1 cellular context compared by ENCODE assay signal in the genomic region with DNA sequence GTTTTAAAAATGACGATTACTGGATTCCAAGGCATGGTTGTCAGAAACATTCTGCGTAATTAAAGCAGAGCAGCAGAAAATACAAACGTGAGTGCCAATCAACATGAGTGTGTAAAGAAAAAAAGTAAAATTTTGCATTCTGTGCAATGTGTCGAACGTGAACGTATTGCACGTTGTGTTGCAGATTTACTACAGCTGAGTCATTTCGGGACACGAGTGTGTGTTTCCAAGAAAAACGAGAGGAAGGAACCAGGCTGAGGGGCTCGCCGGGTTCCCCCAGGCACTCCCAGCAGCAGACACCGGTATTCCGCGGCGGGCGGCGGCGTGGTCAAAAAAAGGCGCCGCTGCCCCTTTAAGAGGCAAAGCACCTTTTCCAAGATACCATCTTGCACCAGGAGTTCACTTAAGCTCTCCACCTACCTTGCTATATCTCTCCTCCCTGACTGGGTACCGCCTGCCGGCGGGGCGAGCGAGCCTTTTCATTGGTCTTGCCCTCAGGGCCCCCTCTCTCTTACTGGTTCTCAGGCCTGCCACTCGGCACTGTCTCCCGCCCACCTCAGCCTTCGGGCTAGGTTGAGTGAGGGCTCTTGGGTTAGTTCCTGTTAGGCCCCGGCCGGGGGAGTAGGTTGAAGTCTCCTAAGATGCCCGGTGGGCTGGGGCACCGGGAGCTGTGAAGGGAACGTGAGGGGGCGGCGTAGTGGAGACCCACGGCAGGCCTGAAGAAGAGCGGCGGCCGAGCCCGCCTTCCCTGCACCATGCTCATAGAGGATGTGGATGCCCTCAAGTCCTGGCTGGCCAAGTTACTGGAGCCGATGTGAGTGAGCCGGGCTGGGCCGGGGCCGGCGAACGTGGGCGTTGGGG.
TF ChIP-seq lines count a peak whose summit lies in the region.

A gene with protein sequence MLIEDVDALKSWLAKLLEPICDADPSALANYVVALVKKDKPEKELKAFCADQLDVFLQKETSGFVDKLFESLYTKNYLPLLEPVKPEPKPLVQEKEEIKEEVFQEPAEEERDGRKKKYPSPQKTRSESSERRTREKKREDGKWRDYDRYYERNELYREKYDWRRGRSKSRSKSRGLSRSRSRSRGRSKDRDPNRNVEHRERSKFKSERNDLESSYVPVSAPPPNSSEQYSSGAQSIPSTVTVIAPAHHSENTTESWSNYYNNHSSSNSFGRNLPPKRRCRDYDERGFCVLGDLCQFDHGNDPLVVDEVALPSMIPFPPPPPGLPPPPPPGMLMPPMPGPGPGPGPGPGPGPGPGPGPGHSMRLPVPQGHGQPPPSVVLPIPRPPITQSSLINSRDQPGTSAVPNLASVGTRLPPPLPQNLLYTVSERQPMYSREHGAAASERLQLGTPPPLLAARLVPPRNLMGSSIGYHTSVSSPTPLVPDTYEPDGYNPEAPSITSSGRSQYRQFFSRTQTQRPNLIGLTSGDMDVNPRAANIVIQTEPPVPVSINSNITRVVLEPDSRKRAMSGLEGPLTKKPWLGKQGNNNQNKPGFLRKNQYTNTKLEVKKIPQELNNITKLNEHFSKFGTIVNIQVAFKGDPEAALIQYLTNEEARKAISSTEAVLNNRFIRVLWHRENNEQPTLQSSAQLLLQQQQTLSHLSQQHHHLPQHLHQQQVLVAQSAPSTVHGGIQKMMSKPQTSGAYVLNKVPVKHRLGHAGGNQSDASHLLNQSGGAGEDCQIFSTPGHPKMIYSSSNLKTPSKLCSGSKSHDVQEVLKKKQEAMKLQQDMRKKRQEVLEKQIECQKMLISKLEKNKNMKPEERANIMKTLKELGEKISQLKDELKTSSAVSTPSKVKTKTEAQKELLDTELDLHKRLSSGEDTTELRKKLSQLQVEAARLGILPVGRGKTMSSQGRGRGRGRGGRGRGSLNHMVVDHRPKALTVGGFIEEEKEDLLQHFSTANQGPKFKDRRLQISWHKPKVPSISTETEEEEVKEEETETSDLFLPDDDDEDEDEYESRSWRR (plus strand): TSS at position 595 of the 861 bp plus-strand sequence. CDS start 161 bp downstream, at position 756.

TF ChIP-seq in K562, 482 proteins besides CTCF, POLR2A, EP300 and RAD21 (continued from another document and continues in another):
- no peak; the same call in 1 of the 2 replicates for TF ChIP-seq ARID3A (IDR thresholded peaks at IDR 0.05; ENCODE audit: borderline replicate concordance, low read depth, low read length)
- no peak for TF ChIP-seq ZNF77 (CRISPR knock-in tag; IDR thresholded peaks at IDR 0.05)
- TF ChIP-seq NUFIP1 (IDR thresholded peaks at IDR 0.05; ENCODE audit: partially characterized antibody): no peak
- 0 out of 2 replicates have a peak, but pooled peaks have one; percentile 20 for TF ChIP-seq ZNF384 (IDR thresholded peaks at IDR 0.05; ENCODE audit: low read depth, low read length)
- TF ChIP-seq, protein P1, sequence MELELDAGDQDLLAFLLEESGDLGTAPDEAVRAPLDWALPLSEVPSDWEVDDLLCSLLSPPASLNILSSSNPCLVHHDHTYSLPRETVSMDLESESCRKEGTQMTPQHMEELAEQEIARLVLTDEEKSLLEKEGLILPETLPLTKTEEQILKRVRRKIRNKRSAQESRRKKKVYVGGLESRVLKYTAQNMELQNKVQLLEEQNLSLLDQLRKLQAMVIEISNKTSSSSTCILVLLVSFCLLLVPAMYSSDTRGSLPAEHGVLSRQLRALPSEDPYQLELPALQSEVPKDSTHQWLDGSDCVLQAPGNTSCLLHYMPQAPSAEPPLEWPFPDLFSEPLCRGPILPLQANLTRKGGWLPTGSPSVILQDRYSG (tag; conservative IDR thresholded peaks at IDR 0.05; ENCODE audit: low read depth): no peak
- TF ChIP-seq AFF1 (IDR thresholded peaks at IDR 0.05; ENCODE audit: low read depth in 1 of 2, partially characterized antibody in 2 of 2): peak; percentile 48 to 65
- TF ChIP-seq DIDO1 (tag; IDR thresholded peaks at IDR 0.05; ENCODE audit: low read depth): peak; percentile 77; the same call in 1 of the 2 replicates
- TF ChIP-seq ARID1B (IDR thresholded peaks at IDR 0.05): peak; percentile 42
- TF ChIP-seq GTF2E2 (tag; IDR thresholded peaks at IDR 0.05): peak; percentile 98
- TF ChIP-seq MBD2 (IDR thresholded peaks at IDR 0.05; ENCODE audit: borderline replicate concordance, low read depth): peak; percentile 99
- TF ChIP-seq HMBOX1 (IDR thresholded peaks at IDR 0.05): peak; percentile 72
- TF ChIP-seq E2F4 (CRISPR knock-in tag; IDR thresholded peaks at IDR 0.05; ENCODE audit: low read depth): no peak
- TF ChIP-seq DLX4 (CRISPR knock-in tag; IDR thresholded peaks at IDR 0.05): no peak
- TF ChIP-seq, protein P2, sequence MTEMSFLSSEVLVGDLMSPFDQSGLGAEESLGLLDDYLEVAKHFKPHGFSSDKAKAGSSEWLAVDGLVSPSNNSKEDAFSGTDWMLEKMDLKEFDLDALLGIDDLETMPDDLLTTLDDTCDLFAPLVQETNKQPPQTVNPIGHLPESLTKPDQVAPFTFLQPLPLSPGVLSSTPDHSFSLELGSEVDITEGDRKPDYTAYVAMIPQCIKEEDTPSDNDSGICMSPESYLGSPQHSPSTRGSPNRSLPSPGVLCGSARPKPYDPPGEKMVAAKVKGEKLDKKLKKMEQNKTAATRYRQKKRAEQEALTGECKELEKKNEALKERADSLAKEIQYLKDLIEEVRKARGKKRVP (CRISPR knock-in tag; IDR thresholded peaks at IDR 0.05): no peak
- TF ChIP-seq ZBTB11 (CRISPR knock-in tag; IDR thresholded peaks at IDR 0.05): peak in 1 of 3 experiments; percentile 77; a peak in 2 of 6 replicates
- TF ChIP-seq, protein P3, sequence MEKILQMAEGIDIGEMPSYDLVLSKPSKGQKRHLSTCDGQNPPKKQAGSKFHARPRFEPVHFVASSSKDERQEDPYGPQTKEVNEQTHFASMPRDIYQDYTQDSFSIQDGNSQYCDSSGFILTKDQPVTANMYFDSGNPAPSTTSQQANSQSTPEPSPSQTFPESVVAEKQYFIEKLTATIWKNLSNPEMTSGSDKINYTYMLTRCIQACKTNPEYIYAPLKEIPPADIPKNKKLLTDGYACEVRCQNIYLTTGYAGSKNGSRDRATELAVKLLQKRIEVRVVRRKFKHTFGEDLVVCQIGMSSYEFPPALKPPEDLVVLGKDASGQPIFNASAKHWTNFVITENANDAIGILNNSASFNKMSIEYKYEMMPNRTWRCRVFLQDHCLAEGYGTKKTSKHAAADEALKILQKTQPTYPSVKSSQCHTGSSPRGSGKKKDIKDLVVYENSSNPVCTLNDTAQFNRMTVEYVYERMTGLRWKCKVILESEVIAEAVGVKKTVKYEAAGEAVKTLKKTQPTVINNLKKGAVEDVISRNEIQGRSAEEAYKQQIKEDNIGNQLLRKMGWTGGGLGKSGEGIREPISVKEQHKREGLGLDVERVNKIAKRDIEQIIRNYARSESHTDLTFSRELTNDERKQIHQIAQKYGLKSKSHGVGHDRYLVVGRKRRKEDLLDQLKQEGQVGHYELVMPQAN (IDR thresholded peaks at IDR 0.05; ENCODE audit: borderline replicate concordance): peak; percentile 56; the same call in 1 of the 2 replicates
- TF ChIP-seq ILK (tag; IDR thresholded peaks at IDR 0.05; ENCODE audit: borderline replicate concordance, low read depth): no peak
- peak; percentile 78 for TF ChIP-seq SMARCE1 (IDR thresholded peaks at IDR 0.05)
- no peak for TF ChIP-seq GABPB2 (CRISPR knock-in tag; conservative IDR thresholded peaks at IDR 0.05)
- TF ChIP-seq TOE1 (IDR thresholded peaks at IDR 0.05; ENCODE audit: borderline replicate concordance): peak; percentile 95
- no peak for TF ChIP-seq TOE1 (CRISPR knock-in tag; IDR thresholded peaks at IDR 0.05; ENCODE audit: borderline replicate concordance, low read depth)
- peak; percentile 89 for TF ChIP-seq TFAP4 (CRISPR knock-in tag; IDR thresholded peaks at IDR 0.05; ENCODE audit: borderline replicate concordance)
- no peak for TF ChIP-seq FOXA1 (IDR thresholded peaks at IDR 0.05; ENCODE audit: borderline replicate concordance)
- TF ChIP-seq ZNF586 (CRISPR knock-in tag; conservative IDR thresholded peaks at IDR 0.05): no peak
- TF ChIP-seq GTF2A2 (tag; IDR thresholded peaks at IDR 0.05): no peak
- TF ChIP-seq ZFX (CRISPR knock-in tag; IDR thresholded peaks at IDR 0.05): peak; percentile 93
